ENCODE assay signal across 8 cellular contexts in the genomic region with DNA sequence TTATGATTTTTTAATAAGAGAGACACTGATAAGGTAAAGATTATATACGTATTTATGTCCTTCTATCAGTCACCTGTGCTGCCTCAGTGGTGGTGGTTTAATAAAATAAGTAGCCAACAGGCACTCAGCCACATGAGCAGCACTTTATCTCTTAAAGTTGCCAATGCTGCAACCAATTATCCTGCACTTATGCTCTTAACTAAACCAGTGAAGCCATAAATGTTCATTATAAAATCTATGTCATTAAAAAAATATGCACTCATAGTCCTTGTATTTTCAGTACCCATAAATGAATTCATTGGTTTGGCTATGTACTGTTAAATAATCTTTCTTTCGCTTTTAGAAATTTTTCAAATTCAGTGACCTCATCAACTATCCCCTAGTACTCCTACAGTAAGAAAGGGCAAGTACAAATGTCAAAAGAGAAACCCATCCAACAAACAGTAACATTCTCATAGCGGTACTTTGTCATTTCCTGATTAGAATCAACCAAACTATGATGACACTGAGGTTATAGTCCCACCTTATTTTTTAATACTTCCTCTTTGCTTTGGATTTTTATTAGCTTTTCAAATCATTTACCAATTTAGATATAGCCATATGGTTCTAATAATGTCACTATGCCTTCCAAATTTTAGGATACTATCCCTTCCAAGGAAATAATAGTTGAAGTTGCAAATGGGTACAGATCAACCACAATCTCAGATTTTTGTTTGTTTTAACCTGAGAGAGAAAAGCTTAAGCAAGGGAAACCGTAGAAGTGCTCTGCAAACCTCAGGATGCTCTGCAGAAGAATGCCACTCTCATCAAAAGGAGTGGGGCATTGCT.
DNase-seq lines count a peak whose midpoint lies in the region; ATAC-seq and TF ChIP-seq lines count a peak whose summit lies in the region.

No MANE protein-coding gene starts in this region.

- POLR2A ChIA-PET in CD4-positive, alpha-beta memory T cell (lab: Charles Lee; ENCODE audit: partially characterized antibody), result interaction anchor here (0.8 to 1.5 kb wide), 6 partner anchors 32 to 345 kb away, joined by 3 to 5 read pairs (median 3); partner anchors contain the start of gene KLF12
- POLR2A ChIA-PET in activated CD8-positive, alpha-beta T cell treated with anti-CD3 and anti-CD28 coated beads, Interleukin-2, amount 10 ng/mL, durations not matched to agents 7 days and 5 days (lab: Charles Lee), result interaction anchor here (1.2 to 1.7 kb wide), 2 partner anchors 189 to 190 kb away, joined by 4 to 6 read pairs; no protein-coding TSS in a partner anchor

- no peak overlapping the region for H3K4me3 ChIP-seq in CD4-positive, alpha-beta memory T cell (ENCODE audit: low read length in 2 of 2)

- H3K36me3 Mint-ChIP-seq in CD4-positive, alpha-beta memory T cell, result peaks cover 38 to 42% of the 10 kb centered on the region in 2 donors
- H3K36me3 Mint-ChIP-seq in activated CD8-positive, alpha-beta T cell treated with anti-CD3 and anti-CD28 coated beads, Interleukin-2, amount 10 ng/mL, durations not matched to agents 7 days and 5 days (ENCODE audit: low read depth), result peaks cover 31% of the 10 kb centered on the region
- no peaks in the 10 kb centered on the region for H3K36me3 Mint-ChIP-seq in CD14-positive monocyte

- peak; percentile 80 for ATAC-seq in GM18870 (IDR thresholded peaks at IDR 0.05; ENCODE audit: unreplicated experiment)
- ATAC-seq in HG02970 (IDR thresholded peaks at IDR 0.05; ENCODE audit: low FRiP score, unreplicated experiment), result peak; percentile 66
- ATAC-seq in activated CD8-positive, alpha-beta T cell treated with anti-CD3 and anti-CD28 coated beads, Interleukin-2, amount 10 ng/mL, durations not matched to agents 7 days and 5 days, result peak; percentile 89
- no peak for ATAC-seq in HG02884 (IDR thresholded peaks at IDR 0.05; ENCODE audit: unreplicated experiment)

- H3K27me3 ChIP-seq in CD4-positive, alpha-beta memory T cell (ENCODE audit: insufficient read depth, low read length), result no peaks in the 10 kb centered on the region

- peak overlapping the region; percentile 24 to 95 (median 86) for H3K27ac Mint-ChIP-seq in CD4-positive, alpha-beta memory T cell
- H3K27ac Mint-ChIP-seq in activated CD8-positive, alpha-beta T cell treated with anti-CD3 and anti-CD28 coated beads, Interleukin-2, amount 10 ng/mL, durations not matched to agents 7 days and 5 days, result peak overlapping the region; percentile 73
- no peak overlapping the region for H3K27ac Mint-ChIP-seq in CD14-positive monocyte

- H3K9me3 Mint-ChIP-seq in CD4-positive, alpha-beta memory T cell, result no peaks in the 10 kb centered on the region
- no peaks in the 10 kb centered on the region for H3K9me3 Mint-ChIP-seq in activated CD8-positive, alpha-beta T cell treated with anti-CD3 and anti-CD28 coated beads, Interleukin-2, amount 10 ng/mL, durations not matched to agents 7 days and 5 days (ENCODE audit: insufficient read depth)
- H3K9me3 Mint-ChIP-seq in CD14-positive monocyte, result peaks cover 0 to 3% (median 0%) of the 10 kb centered on the region in 7 donors

- peak overlapping the region in 7 of 8 donors; percentile 36 to 80 (median 65) for H3K4me3 Mint-ChIP-seq in CD4-positive, alpha-beta memory T cell
- H3K4me3 Mint-ChIP-seq in activated CD8-positive, alpha-beta T cell treated with anti-CD3 and anti-CD28 coated beads, Interleukin-2, amount 10 ng/mL, durations not matched to agents 7 days and 5 days, result peak overlapping the region; percentile 28
- no peak overlapping the region for H3K4me3 Mint-ChIP-seq in CD14-positive monocyte

- no peaks in the 10 kb centered on the region for H3K9me3 ChIP-seq in CD4-positive, alpha-beta memory T cell (ENCODE audit: control insufficient read depth in 1 of 2, low read length in 2 of 2)

- H3K4me1 ChIP-seq in CD4-positive, alpha-beta memory T cell (ENCODE audit: insufficient read depth, low read length), result peaks cover 68% of the 10 kb centered on the region

- TF ChIP-seq POLR2A in erythroblast (IDR thresholded peaks at IDR 0.05; ENCODE audit: low read length), result no peak

- peaks cover 5% of the 10 kb centered on the region for H3K36me3 ChIP-seq in CD4-positive, alpha-beta memory T cell (ENCODE audit: insufficient read depth, low read length)

- intact Hi-C loops in CD4-positive, alpha-beta memory T cell (cut with micrococcal nuclease), result loop anchor here (1.0 to 5.0 kb wide), 3 partner anchors 44 to 344 kb away; partner anchors contain the start of gene KLF12
- intact Hi-C loops in CD14-positive monocyte (cut with micrococcal nuclease), result no loop called here

- peaks cover 59 to 90% (median 79%) of the 10 kb centered on the region in 4 donors for H3K4me1 Mint-ChIP-seq in CD4-positive, alpha-beta memory T cell
- peaks cover 52% of the 10 kb centered on the region for H3K4me1 Mint-ChIP-seq in activated CD8-positive, alpha-beta T cell treated with anti-CD3 and anti-CD28 coated beads, Interleukin-2, amount 10 ng/mL, durations not matched to agents 7 days and 5 days (ENCODE audit: low read depth)
- H3K4me1 Mint-ChIP-seq in CD14-positive monocyte, result no peaks in the 10 kb centered on the region

- H3K27ac ChIP-seq in CD4-positive, alpha-beta memory T cell (ENCODE audit: low read depth, low read length), result peak overlapping the region; percentile 74

- H3K27me3 Mint-ChIP-seq in CD4-positive, alpha-beta memory T cell, result no peaks in the 10 kb centered on the region
- no peaks in the 10 kb centered on the region for H3K27me3 Mint-ChIP-seq in activated CD8-positive, alpha-beta T cell treated with anti-CD3 and anti-CD28 coated beads, Interleukin-2, amount 10 ng/mL, durations not matched to agents 7 days and 5 days (ENCODE audit: low read depth)
- H3K27me3 Mint-ChIP-seq in CD14-positive monocyte (ENCODE audit: low read depth in 3 of 3), result peaks cover 0 to 1% (median 0%) of the 10 kb centered on the region in 3 donors

- CTCF ChIA-PET in CD4-positive, alpha-beta memory T cell (lab: Charles Lee; ENCODE audit: partially characterized antibody), result interaction anchor here (5.0 kb wide), 1 partner anchor 344 kb away, joined by 30 read pairs; no protein-coding TSS in a partner anchor
- CTCF ChIA-PET in activated CD8-positive, alpha-beta T cell treated with anti-CD3 and anti-CD28 coated beads, Interleukin-2, amount 10 ng/mL, durations not matched to agents 7 days and 5 days (lab: Charles Lee), result interaction anchor here (0.9 to 2.1 kb wide), 7 partner anchors 9 to 345 kb away, joined by 3 to 7 read pairs (median 4); partner anchors contain the start of gene KLF12

- peak in 4 of 5 donors; percentile 51 to 70 (median 60) for DNase-seq in CD4-positive, alpha-beta memory T cell
- no peak for DNase-seq in activated CD8-positive, alpha-beta T cell treated with anti-CD3 and anti-CD28 coated beads, Interleukin-2, amount 10 ng/mL, durations not matched to agents 7 days and 5 days
- DNase-seq in islet precursor cell, result no peak
- no peak for DNase-seq in CD14-positive monocyte (ENCODE audit: low spot score)
- DNase-seq in erythroblast (lab: John Stamatoyannopoulos, UW), result no peak

- no peak for TF ChIP-seq CTCF in CD14-positive monocyte (IDR thresholded peaks at IDR 0.05)

Comparison
In these comparisons a context has a peak if more than half of its experiments do, and no peak if none do; other contexts are left out.
1. DNase-seq: peak in CD4-positive, alpha-beta memory T cell (4 of 5); none in activated CD8-positive, alpha-beta T cell treated with anti-CD3 and anti-CD28 coated beads, Interleukin-2, amount 10 ng/mL, durations not matched to agents 7 days and 5 days (single experiment), islet precursor cell (single experiment), CD14-positive monocyte (single experiment) and erythroblast (0 of 2).
2. H3K27ac Mint-ChIP-seq: peak in CD4-positive, alpha-beta memory T cell (7 of 7) and activated CD8-positive, alpha-beta T cell treated with anti-CD3 and anti-CD28 coated beads, Interleukin-2, amount 10 ng/mL, durations not matched to agents 7 days and 5 days (single experiment); none in CD14-positive monocyte (0 of 7).
3. H3K4me3 Mint-ChIP-seq: peak in CD4-positive, alpha-beta memory T cell (7 of 8) and activated CD8-positive, alpha-beta T cell treated with anti-CD3 and anti-CD28 coated beads, Interleukin-2, amount 10 ng/mL, durations not matched to agents 7 days and 5 days (single experiment); none in CD14-positive monocyte (0 of 2).